ENCODE assay signal across 28 cellular contexts in the genomic region with DNA sequence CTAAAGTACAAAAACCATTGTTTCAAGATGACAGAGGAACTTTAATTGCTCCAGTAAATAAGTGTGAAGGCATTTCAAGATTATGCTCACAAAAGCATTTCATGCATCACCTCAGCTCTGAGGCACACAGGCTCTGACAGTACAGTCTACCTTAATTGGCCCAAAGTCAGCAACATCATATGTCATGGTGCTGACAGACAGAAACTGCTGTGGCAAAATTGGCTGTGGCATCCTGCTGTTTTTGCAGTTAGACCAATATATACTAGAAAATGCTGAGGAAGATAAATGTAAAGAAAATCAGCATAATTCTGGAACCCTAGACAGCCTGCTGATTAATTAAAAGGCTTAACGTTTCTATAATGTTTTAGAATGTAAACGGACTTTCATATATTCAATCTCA. TPM values are rescaled to one million over a fixed set of nuclear protein-coding genes. Genes with fewer than 3 reads are reported as not detected.
DNase-seq lines count a peak whose midpoint lies in the region; ATAC-seq and TF ChIP-seq lines count a peak whose summit lies in the region.
"Had no signal": no experiment of that assay in that cellular context is flagged by ENCODE, and none has a peak within 500 bp of the region (broad histone marks: within the 10 kb centered on the region; RNA-seq: fewer than 3 reads in every experiment).

No MANE protein-coding gene starts in this region.

- H3K79me2 ChIP-seq in KMS-11 (ENCODE audit: insufficient read depth, low read depth), result no peaks in the 10 kb centered on the region

- H3K27ac Mint-ChIP-seq in Caco-2 (ENCODE audit: unreplicated experiment), result peak overlapping the region; percentile 85
- H3K27ac Mint-ChIP-seq: activated CD4-positive, alpha-beta T cell treated with anti-CD3 and anti-CD28 coated beads for 36 hours; activated CD8-positive, alpha-beta T cell treated with anti-CD3 and anti-CD28 coated beads, Interleukin-2, amount 10 ng/mL, durations not matched to agents 7 days and 5 days; activated naive CD4-positive, alpha-beta T cell treated with anti-CD3 and anti-CD28 coated beads, Interleukin-2, amount 50 U/mL, for 72 hours; T-helper 2 cell treated with Interferon-gamma antibody and Interleukin-4, amounts not matched to agents 5 μg/mL and 100 μg/mL, for 36 hours had no signal

- H3K27me3 ChIP-seq in Caco-2 (replicated peaks; ENCODE audit: control insufficient read depth, insufficient read depth, low read length), result no peaks in the 10 kb centered on the region
- no peaks in the 10 kb centered on the region for H3K27me3 ChIP-seq in KMS-11 (ENCODE audit: insufficient read depth, low read depth)
- H3K27me3 ChIP-seq in right lobe of liver, result no peaks in the 10 kb centered on the region
- H3K27me3 ChIP-seq: BE2C, heart right ventricle, tibial artery had no signal

- H4K20me1 ChIP-seq in KMS-11 (ENCODE audit: insufficient read depth), result no peaks in the 10 kb centered on the region

- peak overlapping the region; percentile 43 for H3K4me2 ChIP-seq in KMS-11

- TF ChIP-seq POLR2A in right lobe of liver (IDR thresholded peaks at IDR 0.05), result no peak

- H3K4me1 ChIP-seq in Caco-2 (peaks cover 20% of the 10 kb centered on the region), KMS-11 (ENCODE audit: low read depth, poor library complexity, severe bottlenecking) (peaks cover 79% of the 10 kb centered on the region), right lobe of liver (peaks cover 0 to 32% (median 15%) of the 10 kb centered on the region in 4 donors)
- H3K4me1 ChIP-seq: tibial artery had no signal

- H3K9me3 Mint-ChIP-seq in Caco-2 (ENCODE audit: unreplicated experiment), result no peaks in the 10 kb centered on the region
- H3K9me3 Mint-ChIP-seq: CD8-positive, alpha-beta memory T cell; T-helper 2 cell treated with Interferon-gamma antibody and Interleukin-4, amounts not matched to agents 5 μg/mL and 100 μg/mL, for 36 hours had no signal

- H3K4me3 ChIP-seq in Caco-2 (ENCODE audit: low read depth, low read length) (no peak overlapping the region), KMS-11 (IDR thresholded peaks at IDR 0.05; ENCODE audit: insufficient read depth, low read depth, low read length) (no peak overlapping the region), epithelial cell of esophagus (ENCODE audit: low read length) (no peak overlapping the region), right lobe of liver (no peak overlapping the region)
- H3K4me3 ChIP-seq: heart right ventricle, tibial artery had no signal

- H3K9me3 ChIP-seq in Caco-2, result no peaks in the 10 kb centered on the region
- H3K9me3 ChIP-seq in right lobe of liver, result no peaks in the 10 kb centered on the region
- H3K9me3 ChIP-seq: BE2C, tibial artery had no signal

- CTCF ChIA-PET in Caco-2 (lab: Charles Lee), result interaction anchor here (0.8 to 1.3 kb wide), 2 partner anchors 32 to 40 kb away, joined by 3 to 4 read pairs; no protein-coding TSS in a partner anchor

- 64% methylated on average over 2 of the region's 2 CpGs for WGBS in right lobe of liver (ENCODE audit: insufficient coverage, low coverage, low lambda C conversion rate, missing lambda C conversion rate)

- no TSS peak for BruUV-seq in Caco-2 (replicated peaks; lab: Mats Ljungman, UMichigan)

- POLR2A ChIA-PET in Caco-2 (lab: Charles Lee), result interaction anchor here (0.6 kb wide), 1 partner anchor 37 kb away, joined by 4 read pairs; no protein-coding TSS in a partner anchor

- peak overlapping the region; percentile 54; the same call in 1 of the 2 replicates for H3K9ac ChIP-seq in KMS-11

- H3K4me1 Mint-ChIP-seq in Caco-2 (ENCODE audit: low read depth, unreplicated experiment), result peaks cover 23% of the 10 kb centered on the region

- H3K27ac ChIP-seq in KMS-11 (peak overlapping the region; percentile 94), right lobe of liver (peak overlapping the region; percentile 9 to 94 (median 60))
- H3K27ac ChIP-seq: heart right ventricle, tibial artery had no signal

- no peak overlapping the region for H2AFZ ChIP-seq in KMS-11 (ENCODE audit: low read depth)

- no peak overlapping the region for H3K4me3 Mint-ChIP-seq in Caco-2 (ENCODE audit: unreplicated experiment)
- H3K4me3 Mint-ChIP-seq: activated CD4-positive, alpha-beta T cell treated with anti-CD3 and anti-CD28 coated beads for 36 hours; activated CD8-positive, alpha-beta T cell treated with anti-CD3 and anti-CD28 coated beads, Interleukin-2, amount 10 ng/mL, durations not matched to agents 7 days and 5 days; CD8-positive, alpha-beta memory T cell; T-helper 2 cell treated with Interferon-gamma antibody and Interleukin-4, amounts not matched to agents 5 μg/mL and 100 μg/mL, for 36 hours had no signal

- no peaks in the 10 kb centered on the region for H3K27me3 Mint-ChIP-seq in Caco-2 (ENCODE audit: insufficient read depth, unreplicated experiment)
- H3K27me3 Mint-ChIP-seq: activated CD4-positive, alpha-beta T cell treated with anti-CD3 and anti-CD28 coated beads for 36 hours; CD8-positive, alpha-beta memory T cell had no signal

- peaks cover under 1% of the 10 kb centered on the region for H3K36me3 Mint-ChIP-seq in Caco-2 (ENCODE audit: insufficient read depth, unreplicated experiment)

- intact Hi-C loops in Caco-2 (cut with micrococcal nuclease; ENCODE audit: unreplicated experiment) (loop anchor here (2.0 kb wide), 1 partner anchor 32 kb away; no protein-coding TSS in a partner anchor), right lobe of liver (cut with DNase I) (no loop called here), head of caudate nucleus (cut with DNase I) (no loop called here)

- peak; percentile 27 to 45 (median 43) for ATAC-seq in right lobe of liver
- ATAC-seq: activated CD4-positive, alpha-beta T cell treated with anti-CD3 and anti-CD28 coated beads for 36 hours; activated CD8-positive, alpha-beta T cell treated with anti-CD3 and anti-CD28 coated beads, Interleukin-2, amount 10 ng/mL, durations not matched to agents 7 days and 5 days; activated naive CD4-positive, alpha-beta T cell treated with anti-CD3 and anti-CD28 coated beads, Interleukin-2, amount 50 U/mL, for 72 hours; PC-3 had no signal

- H3K36me3 ChIP-seq in Caco-2 (ENCODE audit: control insufficient read depth, insufficient read depth, low read length) (no peaks in the 10 kb centered on the region), KMS-11 (ENCODE audit: insufficient read depth) (no peaks in the 10 kb centered on the region), right lobe of liver (peaks cover 0 to 7% (median 0%) of the 10 kb centered on the region in 4 donors)
- H3K36me3 ChIP-seq: BE2C had no signal

- TF ChIP-seq CTCF in Caco-2 (IDR thresholded peaks at IDR 0.05; ENCODE audit: insufficient read depth in 1 of 2, low read depth in 1 of 2, low read length in 1 of 2, severe bottlenecking in 1 of 2, unreplicated experiment in 1 of 2) (no peak), KMS-11 (conservative IDR thresholded peaks at IDR 0.05; ENCODE audit: low read depth, low read length) (no peak), epithelial cell of esophagus (IDR thresholded peaks at IDR 0.05; ENCODE audit: insufficient read depth, low read depth, low read length, missing control alignments) (no peak), right lobe of liver (IDR thresholded peaks at IDR 0.05) (no peak)

- no peak for DNase-seq in Caco-2
- peak; percentile 85 for DNase-seq in epithelial cell of esophagus (ENCODE audit: low read depth)
- DNase-seq in right lobe of liver, result no peak
- no peak for DNase-seq in NCI-H510A (lab: John Stamatoyannopoulos, UW)
- no peak for DNase-seq in HK-2 (ENCODE audit: unreplicated experiment)
- no peak for DNase-seq in head of caudate nucleus
- DNase-seq: ACHN; activated CD4-positive, alpha-beta T cell treated with anti-CD3 and anti-CD28 coated beads for 36 hours; activated CD8-positive, alpha-beta T cell treated with anti-CD3 and anti-CD28 coated beads, Interleukin-2, amount 10 ng/mL, durations not matched to agents 7 days and 5 days; activated T-cell treated with anti-CD3 and anti-CD28 coated beads for 4 hours; anterior cingulate cortex; BE2C; CD8-positive, alpha-beta memory T cell; central memory CD4-positive, alpha-beta T cell; dermis blood vessel endothelial cell; DMS79; heart right ventricle; KG1; mesendoderm; NCI-H1436; NCI-H2107; NCI-H446; PC-3; stimulated activated CD4-positive, alpha-beta T cell treated with anti-CD3 and anti-CD28 coated beads, Interleukin-2, amount 100 ng/mL, for 24 hours; tibial artery had no signal

RNA-seq across cellular contexts. Expression of gene PPP2R1B, which starts 34.9 kb away (rescaled TPM):
- 109 and 114 TPM in 2 replicates for total RNA-seq in Caco-2 (2022)
- total RNA-seq in right lobe of liver, result 100 to 1,000 TPM in 1 of 6 experiments, 10 to 100 TPM in 5; 44.5 to 150 (median 59.6) TPM
